1 cellular context compared by ENCODE assay signal in the genomic region with DNA sequence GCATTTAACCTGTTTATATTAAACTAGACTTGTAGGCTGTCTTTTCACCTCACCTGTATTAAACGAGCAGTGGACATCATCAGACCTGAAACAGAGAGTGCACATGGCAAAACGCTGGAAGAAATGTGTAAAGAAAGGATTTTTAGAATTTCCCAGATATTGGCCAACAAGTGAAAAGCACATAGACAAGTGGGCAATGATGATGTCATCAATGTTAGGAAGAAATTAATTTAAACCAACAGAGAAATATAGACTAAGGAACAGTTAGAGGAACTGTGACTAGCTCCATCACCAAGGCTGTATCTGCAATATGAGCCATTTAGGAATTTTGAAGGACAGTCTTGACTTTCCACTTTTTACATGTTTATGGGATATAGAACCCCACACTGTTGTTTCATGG.
TF ChIP-seq lines count a peak whose summit lies in the region.

No MANE protein-coding gene starts in this region.

TF ChIP-seq in HEK293, 187 proteins besides CTCF, POLR2A, EP300 and RAD21 (continued from another document):
- TF ChIP-seq, protein P1, sequence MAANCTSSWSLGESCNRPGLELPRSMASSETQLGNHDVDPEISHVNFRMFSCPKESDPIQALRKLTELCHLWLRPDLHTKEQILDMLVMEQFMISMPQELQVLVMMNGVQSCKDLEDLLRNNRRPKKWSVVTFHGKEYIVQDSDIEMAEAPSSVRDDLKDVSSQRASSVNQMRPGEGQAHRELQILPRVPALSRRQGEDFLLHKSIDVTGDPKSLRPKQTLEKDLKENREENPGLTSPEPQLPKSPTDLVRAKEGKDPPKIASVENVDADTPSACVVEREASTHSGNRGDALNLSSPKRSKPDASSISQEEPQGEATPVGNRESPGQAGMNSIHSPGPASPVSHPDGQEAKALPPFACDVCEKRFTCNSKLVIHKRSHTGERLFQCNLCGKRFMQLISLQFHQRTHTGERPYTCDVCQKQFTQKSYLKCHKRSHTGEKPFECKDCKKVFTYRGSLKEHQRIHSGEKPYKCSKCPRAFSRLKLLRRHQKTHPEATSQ (tag by site-specific recombination; IDR thresholded peaks at IDR 0.05): no peak
